ENCODE assay signal across 21 cellular contexts in the genomic region with DNA sequence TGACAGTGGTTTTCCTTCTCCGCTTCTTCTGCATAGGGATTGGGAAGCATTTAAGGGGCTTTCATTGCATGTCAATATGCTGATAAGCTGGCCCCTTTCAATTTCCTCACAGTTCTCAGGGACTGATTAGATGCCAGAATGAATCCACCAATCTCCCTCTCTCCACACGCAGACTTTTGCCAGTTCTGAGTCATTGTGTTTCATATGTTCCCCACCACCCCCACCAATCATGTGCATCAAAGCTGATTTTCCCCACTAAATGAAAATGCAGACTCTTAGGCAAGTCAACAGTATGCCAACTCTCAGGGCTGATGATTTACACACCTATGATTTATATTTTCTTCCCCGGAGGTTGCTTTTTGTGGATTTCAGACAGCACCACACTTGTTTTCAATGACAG. TPM values are rescaled to one million over a fixed set of nuclear protein-coding genes. Genes with fewer than 3 reads are reported as not detected.
DNase-seq lines count a peak whose midpoint lies in the region; TF ChIP-seq lines count a peak whose summit lies in the region.
"Had no signal": no experiment of that assay in that cellular context is flagged by ENCODE, and none has a peak within 500 bp of the region (broad histone marks: within the 10 kb centered on the region; RNA-seq: fewer than 3 reads in every experiment).

No MANE protein-coding gene starts in this region.

- peak; percentile 28 for DNase-seq in activated CD4-positive, alpha-beta memory T cell treated with anti-CD3 and anti-CD28 coated beads for 36 hours
- DNase-seq in activated CD4-positive, alpha-beta memory T cell treated with anti-CD3 and anti-CD28 coated beads, Interleukin-2, amount 10 ng/mL, durations not matched to agents 7 days and 5 days: no peak
- peak; percentile 23 for DNase-seq in NCI-H69 (lab: John Stamatoyannopoulos, UW)
- peak; percentile 50 for DNase-seq in endodermal cell
- DNase-seq in skeletal muscle cell (ENCODE audit: low read depth): peak; percentile 14
- DNase-seq in activated effector memory CD4-positive, alpha-beta T cell treated with anti-CD3 and anti-CD28 coated beads, Interleukin-2, amount 50 U/mL, for 16 hours: no peak
- no peak for DNase-seq in suprapubic skin (ENCODE audit: low spot score in 2 of 2)
- DNase-seq in NCI-H345 treated with DMSO at 0.1 percent for 48 hours (lab: John Stamatoyannopoulos, UW; ENCODE audit: unreplicated experiment): no peak
- DNase-seq: activated B cell treated with CpG ODN at 0.5 μM for 24 hours; amniotic stem cell; NCI-H774; RPMI8226; spleen; stimulated activated naive CD4-positive, alpha-beta T cell treated with Interleukin-2 at 50 U/mL for 16 hours had no signal

- H3K36me3 Mint-ChIP-seq in activated CD4-positive, alpha-beta memory T cell treated with anti-CD3 and anti-CD28 coated beads for 36 hours: no peaks in the 10 kb centered on the region
- H3K36me3 Mint-ChIP-seq in activated CD4-positive, alpha-beta memory T cell treated with anti-CD3 and anti-CD28 coated beads, Interleukin-2, amount 10 ng/mL, durations not matched to agents 7 days and 5 days (ENCODE audit: low read depth): no peaks in the 10 kb centered on the region
- peaks cover 26% of the 10 kb centered on the region for H3K36me3 Mint-ChIP-seq in endodermal cell (ENCODE audit: low read depth)
- H3K36me3 Mint-ChIP-seq: IgD-negative memory B cell had no signal

- peaks cover 16% of the 10 kb centered on the region for H3K4me1 Mint-ChIP-seq in activated CD4-positive, alpha-beta memory T cell treated with anti-CD3 and anti-CD28 coated beads for 36 hours (ENCODE audit: low read depth)
- H3K4me1 Mint-ChIP-seq in activated CD4-positive, alpha-beta memory T cell treated with anti-CD3 and anti-CD28 coated beads, Interleukin-2, amount 10 ng/mL, durations not matched to agents 7 days and 5 days: peaks cover 9% of the 10 kb centered on the region
- peaks cover 66% of the 10 kb centered on the region for H3K4me1 Mint-ChIP-seq in endodermal cell
- H3K4me1 Mint-ChIP-seq: activated B cell treated with CpG ODN at 0.5 μM for 24 hours, IgD-negative memory B cell had no signal

- H3K27me3 ChIP-seq in endodermal cell (ENCODE audit: control insufficient read depth, insufficient read depth, low read length, poor library complexity, severe bottlenecking) (no peaks in the 10 kb centered on the region), suprapubic skin (no peaks in the 10 kb centered on the region)
- H3K27me3 ChIP-seq: spleen had no signal

- H3K9me3 Mint-ChIP-seq in activated CD4-positive, alpha-beta memory T cell treated with anti-CD3 and anti-CD28 coated beads for 36 hours: no peaks in the 10 kb centered on the region
- H3K9me3 Mint-ChIP-seq in activated CD4-positive, alpha-beta memory T cell treated with anti-CD3 and anti-CD28 coated beads, Interleukin-2, amount 10 ng/mL, durations not matched to agents 7 days and 5 days: no peaks in the 10 kb centered on the region
- H3K9me3 Mint-ChIP-seq in endodermal cell: peaks cover 7% of the 10 kb centered on the region
- H3K9me3 Mint-ChIP-seq: activated B cell treated with CpG ODN at 0.5 μM for 24 hours had no signal

- TF ChIP-seq CTCF in endodermal cell (conservative IDR thresholded peaks at IDR 0.05): no peak
- no peak for TF ChIP-seq CTCF in suprapubic skin (IDR thresholded peaks at IDR 0.05)

- TF ChIP-seq POLR2A in suprapubic skin (IDR thresholded peaks at IDR 0.05): no peak

- POLR2A ChIA-PET in activated CD4-positive, alpha-beta memory T cell treated with anti-CD3 and anti-CD28 coated beads for 36 hours (lab: Charles Lee): no interaction called here
- POLR2A ChIA-PET in activated CD4-positive, alpha-beta memory T cell treated with anti-CD3 and anti-CD28 coated beads, Interleukin-2, amount 10 ng/mL, durations not matched to agents 7 days and 5 days (lab: Charles Lee): no interaction called here

- H3K27ac Mint-ChIP-seq in activated CD4-positive, alpha-beta memory T cell treated with anti-CD3 and anti-CD28 coated beads for 36 hours: no peak overlapping the region
- H3K27ac Mint-ChIP-seq in activated CD4-positive, alpha-beta memory T cell treated with anti-CD3 and anti-CD28 coated beads, Interleukin-2, amount 10 ng/mL, durations not matched to agents 7 days and 5 days: no peak overlapping the region
- H3K27ac Mint-ChIP-seq in endodermal cell: peak overlapping the region; percentile 19
- H3K27ac Mint-ChIP-seq: activated B cell treated with CpG ODN at 0.5 μM for 24 hours, IgD-negative memory B cell had no signal

- CTCF ChIA-PET in activated CD4-positive, alpha-beta memory T cell treated with anti-CD3 and anti-CD28 coated beads for 36 hours (lab: Charles Lee): interaction anchor here (1.2 to 1.7 kb wide), 2 partner anchors 33 to 127 kb away, joined by 5 read pairs; no protein-coding TSS in a partner anchor
- CTCF ChIA-PET in activated CD4-positive, alpha-beta memory T cell treated with anti-CD3 and anti-CD28 coated beads, Interleukin-2, amount 10 ng/mL, durations not matched to agents 7 days and 5 days (lab: Charles Lee): no interaction called here

- H3K4me1 ChIP-seq in endodermal cell (ENCODE audit: control insufficient read depth, insufficient read depth, low read length): peaks cover 16% of the 10 kb centered on the region
- H3K4me1 ChIP-seq in suprapubic skin: no peaks in the 10 kb centered on the region
- H3K4me1 ChIP-seq: parathyroid adenoma had no signal

- H3K9me3 ChIP-seq in endodermal cell (ENCODE audit: control insufficient read depth, low read length) (no peaks in the 10 kb centered on the region), suprapubic skin (no peaks in the 10 kb centered on the region)
- H3K9me3 ChIP-seq: spleen had no signal

- no peak for TF ChIP-seq EP300 in suprapubic skin (IDR thresholded peaks at IDR 0.05)

- 49 to 61% methylated on average over 3 of the region's 3 CpGs for WGBS in endodermal cell (ENCODE audit: insufficient coverage in 1 of 2, insufficient read length in 1 of 2), 2 experiments
- 33% methylated on average over 3 of the region's 3 CpGs for WGBS in suprapubic skin

- no peak overlapping the region for H3K4me3 Mint-ChIP-seq in activated CD4-positive, alpha-beta memory T cell treated with anti-CD3 and anti-CD28 coated beads for 36 hours
- no peak overlapping the region for H3K4me3 Mint-ChIP-seq in activated CD4-positive, alpha-beta memory T cell treated with anti-CD3 and anti-CD28 coated beads, Interleukin-2, amount 10 ng/mL, durations not matched to agents 7 days and 5 days
- no peak overlapping the region for H3K4me3 Mint-ChIP-seq in endodermal cell
- H3K4me3 Mint-ChIP-seq: activated B cell treated with CpG ODN at 0.5 μM for 24 hours, IgD-negative memory B cell had no signal

- no peak overlapping the region for H3K27ac ChIP-seq in endodermal cell (ENCODE audit: low read depth, low read length)
- H3K27ac ChIP-seq in suprapubic skin: no peak overlapping the region
- H3K27ac ChIP-seq: parathyroid adenoma, spleen had no signal

- no peak overlapping the region for H3K9ac ChIP-seq in endodermal cell (ENCODE audit: extremely low read depth, low read length, poor library complexity, severe bottlenecking)
- H3K9ac ChIP-seq: parathyroid adenoma had no signal

- H3K4me3 ChIP-seq in endodermal cell (ENCODE audit: low read length) (no peak overlapping the region), skeletal muscle cell (ENCODE audit: low read depth, low read length) (no peak overlapping the region), suprapubic skin (no peak overlapping the region)
- H3K4me3 ChIP-seq: spleen had no signal

- intact Hi-C loops in activated CD4-positive, alpha-beta memory T cell treated with anti-CD3 and anti-CD28 coated beads for 36 hours (cut with micrococcal nuclease): no loop called here

- H3K36me3 ChIP-seq in endodermal cell (ENCODE audit: control insufficient read depth, insufficient read depth, low read length): peaks cover 7% of the 10 kb centered on the region
- H3K36me3 ChIP-seq in suprapubic skin: no peaks in the 10 kb centered on the region
- H3K36me3 ChIP-seq: spleen had no signal

- H3K27me3 Mint-ChIP-seq in activated CD4-positive, alpha-beta memory T cell treated with anti-CD3 and anti-CD28 coated beads for 36 hours: no peaks in the 10 kb centered on the region
- H3K27me3 Mint-ChIP-seq in activated CD4-positive, alpha-beta memory T cell treated with anti-CD3 and anti-CD28 coated beads, Interleukin-2, amount 10 ng/mL, durations not matched to agents 7 days and 5 days: peaks cover 10% of the 10 kb centered on the region
- no peaks in the 10 kb centered on the region for H3K27me3 Mint-ChIP-seq in endodermal cell (ENCODE audit: insufficient read depth)
- H3K27me3 Mint-ChIP-seq: activated B cell treated with CpG ODN at 0.5 μM for 24 hours, IgD-negative memory B cell had no signal

RNA-seq across cellular contexts. Expression of a gene that starts 47.8 kb away (rescaled TPM):
- total RNA-seq in activated CD4-positive, alpha-beta memory T cell treated with anti-CD3 and anti-CD28 coated beads for 36 hours: not detected
- not detected for total RNA-seq in activated CD4-positive, alpha-beta memory T cell treated with anti-CD3 and anti-CD28 coated beads, Interleukin-2, amount 10 ng/mL, durations not matched to agents 7 days and 5 days
- total RNA-seq in endodermal cell (10 to 100 TPM; 19.0 to 27.7 TPM), suprapubic skin (not detected)
- polyA plus RNA-seq in endodermal cell (2013, experiment 1 of 2): 1.6 TPM
- 2.4 TPM for polyA plus RNA-seq in endodermal cell (2013, experiment 2 of 2)
- total RNA-seq: A673; activated B cell treated with CpG ODN at 0.5 μM for 24 hours; cerebellum; myocyte; T-helper 1 cell treated with Interleukin-12 subunit alpha and Interleukin-12 subunit beta and Interleukin-4 antibody, amounts not matched to agents 30 ng/mL and 1 ng/mL, for 36 hours; urinary bladder had no signal
- polyA plus RNA-seq: IgD-negative memory B cell, urinary bladder had no signal

Comparison
In these comparisons a context has a peak if more than half of its experiments do, and no peak if none do; other contexts are left out.
1. DNase-seq: peak in activated CD4-positive, alpha-beta memory T cell treated with anti-CD3 and anti-CD28 coated beads for 36 hours (single experiment), NCI-H69 (single experiment), endodermal cell (single experiment) and skeletal muscle cell (single experiment); none in activated CD4-positive, alpha-beta memory T cell treated with anti-CD3 and anti-CD28 coated beads, Interleukin-2, amount 10 ng/mL, durations not matched to agents 7 days and 5 days (single experiment), activated effector memory CD4-positive, alpha-beta T cell treated with anti-CD3 and anti-CD28 coated beads, Interleukin-2, amount 50 U/mL, for 16 hours (single experiment), suprapubic skin (0 of 2) and NCI-H345 treated with DMSO at 0.1 percent for 48 hours (single experiment).
2. RNA of a gene that starts 47.8 kb away (total RNA-seq): 19.0 to 27.7 TPM in endodermal cell; not detected in activated CD4-positive, alpha-beta memory T cell treated with anti-CD3 and anti-CD28 coated beads for 36 hours, not detected in activated CD4-positive, alpha-beta memory T cell treated with anti-CD3 and anti-CD28 coated beads, Interleukin-2, amount 10 ng/mL, durations not matched to agents 7 days and 5 days and not detected in suprapubic skin; every median in the first group is over 10 times any median in the second.